In the genomic region with DNA sequence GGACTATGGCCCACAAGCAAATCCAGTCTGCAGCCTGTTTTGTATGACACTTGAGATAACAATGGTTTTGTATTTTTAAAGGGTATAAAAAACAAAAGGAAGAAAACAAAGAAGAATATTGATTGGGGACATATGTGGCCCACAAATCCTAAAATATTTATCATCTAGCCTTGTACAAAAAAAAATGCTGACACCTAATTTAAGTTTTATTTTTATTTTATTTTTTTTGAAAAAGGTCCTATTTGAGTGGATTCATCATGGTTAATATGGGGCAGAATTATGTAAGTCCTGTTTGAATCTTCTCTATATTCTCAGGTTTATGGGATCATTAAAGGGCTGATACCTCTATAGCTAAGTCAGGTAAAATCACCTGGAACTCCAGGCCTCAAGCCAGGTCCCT, we compare ENCODE assay signal across 30 cellular contexts.
"Had no signal": no experiment of that assay in that cellular context is flagged by ENCODE, and none has a peak within 500 bp of the region (broad histone marks: within the 10 kb centered on the region; RNA-seq: fewer than 3 reads in every experiment).

No MANE protein-coding gene starts in this region.

- H3K36me3 Mint-ChIP-seq: natural killer cell; neural progenitor cell; stimulated activated memory B cell treated with anti-CD40 and anti-IgM and Interleukin-4, amounts not matched to agents 10 μg/mL and 1 μg/mL and 100 μg/mL, for 72 hours; type B pancreatic cell had no signal

- H3K4me3 Mint-ChIP-seq: natural killer cell; nephron; neural progenitor cell; stimulated activated memory B cell treated with anti-CD40 and anti-IgM and Interleukin-4, amounts not matched to agents 10 μg/mL and 1 μg/mL and 100 μg/mL, for 72 hours; stimulated activated naive CD8-positive, alpha-beta T cell treated with anti-CD3 and anti-CD28 coated beads, Interleukin-15, amount 100 ng/mL, for 72 hours; type B pancreatic cell had no signal

- H3K27ac ChIP-seq: neural progenitor cell, ovary, parathyroid adenoma, psoas muscle, skin epidermis, spleen, suprapubic skin, testis, tibial artery, transverse colon, upper lobe of right lung, uterus had no signal

- H3K9me3 Mint-ChIP-seq: nephron; neural progenitor cell; stimulated activated memory B cell treated with anti-CD40 and anti-IgM and Interleukin-4, amounts not matched to agents 10 μg/mL and 1 μg/mL and 100 μg/mL, for 72 hours; type B pancreatic cell had no signal

- H3K4me2 ChIP-seq: neural progenitor cell, smooth muscle cell had no signal

- H3K4me3 ChIP-seq: neural progenitor cell, ovary, psoas muscle, skin epidermis, smooth muscle cell, spleen, suprapubic skin, testis, tibial artery, transverse colon, upper lobe of right lung, uterus had no signal

- H3K4me1 ChIP-seq: neural progenitor cell, parathyroid adenoma, psoas muscle, spleen, suprapubic skin, testis, tibial artery, transverse colon, upper lobe of right lung, uterus had no signal

- ATAC-seq: natural killer cell; psoas muscle; right cardiac atrium; sciatic nerve; stimulated activated memory B cell treated with anti-CD40 and anti-IgM and Interleukin-4, amounts not matched to agents 10 μg/mL and 1 μg/mL and 100 μg/mL, for 72 hours; stimulated activated naive CD8-positive, alpha-beta T cell treated with anti-CD3 and anti-CD28 coated beads, Interleukin-15, amount 100 ng/mL, for 72 hours; stimulated activated naive CD8-positive, alpha-beta T cell treated with anti-CD3 and anti-CD28 coated beads, Interleukin-15, Interleukin-2, amounts not matched to agents 100 U/mL and 50 U/mL, for 24 hours; upper lobe of right lung had no signal

- H3K27ac Mint-ChIP-seq: natural killer cell; nephron; neural progenitor cell; progenitor cell of endocrine pancreas; stimulated activated memory B cell treated with anti-CD40 and anti-IgM and Interleukin-4, amounts not matched to agents 10 μg/mL and 1 μg/mL and 100 μg/mL, for 72 hours; stimulated activated naive CD8-positive, alpha-beta T cell treated with anti-CD3 and anti-CD28 coated beads, Interleukin-15, amount 100 ng/mL, for 72 hours; type B pancreatic cell had no signal

- H3K36me3 ChIP-seq: neural progenitor cell, ovary, spleen, suprapubic skin, tibial artery, transverse colon, upper lobe of right lung, uterus had no signal

- H3K79me2 ChIP-seq: parathyroid adenoma had no signal

- H3K27me3 ChIP-seq: neural progenitor cell, ovary, spleen, suprapubic skin, testis, tibial artery, transverse colon, upper lobe of right lung, uterus had no signal

- DNase-seq: natural killer cell; occipital lobe; ovary; posterior cingulate gyrus; psoas muscle; spleen; stimulated activated CD4-positive, alpha-beta T cell treated with anti-CD3 and anti-CD28 coated beads, Interleukin-12 subunit alpha, Interleukin-12 subunit beta, amount 100 ng/mL, for 4 hours; stimulated activated CD4-positive, alpha-beta T cell treated with anti-CD3 and anti-CD28 coated beads, Interleukin-1b, Interleukin-23, amount 100 ng/mL, for 48 hours; stimulated activated CD4-positive, alpha-beta T cell treated with anti-CD3 and anti-CD28 coated beads, Interleukin-4, amount 100 ng/mL, for 1 hour; stimulated activated CD4-positive, alpha-beta T cell treated with anti-CD3 and anti-CD28 coated beads, Interleukin-4, amount 100 ng/mL, for 4 hours; stimulated activated CD8-positive, alpha-beta memory T cell treated with anti-CD3 and anti-CD28 coated beads, Interleukin-4, amount 100 ng/mL, for 48 hours; stimulated activated naive CD4-positive, alpha-beta T cell; stimulated activated naive CD8-positive, alpha-beta T cell treated with anti-CD3 and anti-CD28 coated beads, Interleukin-15, amount 100 ng/mL, for 72 hours; stimulated activated naive CD8-positive, alpha-beta T cell treated with anti-CD3 and anti-CD28 coated beads, Interleukin-15, Interleukin-2, amounts not matched to agents 100 U/mL and 50 U/mL, for 24 hours; testis; tibial artery; transverse colon; upper lobe of right lung; uterus had no signal

- H3K9ac ChIP-seq: neural progenitor cell, parathyroid adenoma had no signal

- H3K27me3 Mint-ChIP-seq: progenitor cell of endocrine pancreas; stimulated activated memory B cell treated with anti-CD40 and anti-IgM and Interleukin-4, amounts not matched to agents 10 μg/mL and 1 μg/mL and 100 μg/mL, for 72 hours; stimulated activated naive CD8-positive, alpha-beta T cell treated with anti-CD3 and anti-CD28 coated beads, Interleukin-15, amount 100 ng/mL, for 72 hours; type B pancreatic cell had no signal

- H2AFZ ChIP-seq: parathyroid adenoma had no signal

- H3K9me3 ChIP-seq: ovary, psoas muscle, suprapubic skin, testis, tibial artery, transverse colon, upper lobe of right lung, uterus had no signal

- H3K4me1 Mint-ChIP-seq: natural killer cell; neural progenitor cell; stimulated activated memory B cell treated with anti-CD40 and anti-IgM and Interleukin-4, amounts not matched to agents 10 μg/mL and 1 μg/mL and 100 μg/mL, for 72 hours; stimulated activated naive CD8-positive, alpha-beta T cell treated with anti-CD3 and anti-CD28 coated beads, Interleukin-15, amount 100 ng/mL, for 72 hours had no signal
